ENCODE assay signal across 32 cellular contexts in the genomic region with DNA sequence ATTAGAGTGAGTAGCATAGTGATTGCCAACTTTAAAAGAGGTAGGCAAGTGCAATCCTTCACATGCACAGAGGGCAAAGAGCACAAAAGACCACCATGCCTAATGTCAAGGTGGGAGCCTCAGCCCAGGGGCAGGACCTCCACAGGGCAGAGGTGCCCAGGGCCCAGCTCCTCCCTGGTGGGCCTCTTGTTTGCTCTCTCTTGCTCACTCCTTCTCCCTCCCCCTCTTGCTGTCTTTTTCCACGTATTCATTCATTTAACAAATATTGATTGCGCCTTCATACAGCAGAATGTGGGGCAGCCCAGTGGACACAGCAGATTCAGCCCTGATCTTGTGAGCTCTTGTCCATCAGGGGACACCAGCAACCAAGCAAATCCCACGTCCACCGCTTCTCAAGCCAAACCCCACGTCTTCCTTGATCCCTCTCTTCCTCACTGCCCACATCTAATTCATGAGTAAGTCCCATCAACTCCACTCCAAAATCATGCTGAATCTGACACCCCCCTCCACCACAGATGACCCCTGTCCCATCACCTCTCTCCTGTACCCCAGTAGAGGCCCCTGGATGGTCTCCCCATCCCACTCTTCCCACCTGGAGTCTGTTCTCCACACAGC.
"Had no signal": no experiment of that assay in that cellular context is flagged by ENCODE, and none has a peak within 500 bp of the region (broad histone marks: within the 10 kb centered on the region; RNA-seq: fewer than 3 reads in every experiment).

No MANE protein-coding gene starts in this region.

- H3K27ac ChIP-seq: adrenal gland, body of pancreas, epithelial cell of prostate, heart left ventricle, WERI-Rb-1 had no signal

- H3K4me3 Mint-ChIP-seq: activated B cell treated with CpG ODN at 0.5 μM for 24 hours; activated CD8-positive, alpha-beta T cell treated with anti-CD3 and anti-CD28 coated beads for 36 hours; activated naive CD4-positive, alpha-beta T cell treated with anti-CD3 and anti-CD28 coated beads for 36 hours; activated naive CD4-positive, alpha-beta T cell treated with anti-CD3 and anti-CD28 coated beads, Interleukin-2, amount 50 U/mL, for 24 hours; activated naive CD8-positive, alpha-beta T cell treated with anti-CD3 and anti-CD28 coated beads for 36 hours; activated naive CD8-positive, alpha-beta T cell treated with anti-CD3 and anti-CD28 coated beads, Interleukin-2, amount 50 U/mL, for 24 hours; activated T-helper 1 cell treated with anti-CD3 and anti-CD28 coated beads, Interleukin-12 subunit alpha, Interleukin-12 subunit beta, Interleukin-2, Interleukin-4 antibody, amounts not matched to agents 30 ng/mL and 10 ng/mL and 1 ng/mL, durations not matched to agents 14 hours and 24 hours and 36 hours; T-helper 17 cell; T-helper 2 cell treated with Interferon-gamma antibody and Interleukin-4, amounts not matched to agents 5 μg/mL and 100 μg/mL, for 36 hours had no signal

- H3K36me3 ChIP-seq: adrenal gland, heart left ventricle, WERI-Rb-1 had no signal

- H3K4me3 ChIP-seq: adrenal gland, body of pancreas, heart left ventricle had no signal

- H3K9me3 Mint-ChIP-seq: activated B cell treated with CpG ODN at 0.5 μM for 24 hours; activated CD8-positive, alpha-beta T cell treated with anti-CD3 and anti-CD28 coated beads for 36 hours; activated naive CD4-positive, alpha-beta T cell treated with anti-CD3 and anti-CD28 coated beads, Interleukin-2, amount 50 U/mL, for 24 hours; activated naive CD8-positive, alpha-beta T cell treated with anti-CD3 and anti-CD28 coated beads for 36 hours; activated naive CD8-positive, alpha-beta T cell treated with anti-CD3 and anti-CD28 coated beads, Interleukin-2, amount 50 U/mL, for 24 hours; activated T-helper 2 cell treated with anti-CD3 and anti-CD28 coated beads, Interferon-gamma antibody, Interleukin-2, Interleukin-4, amounts not matched to agents 10 μg/mL and 5 μg/mL and 100 μg/mL, durations not matched to agents 14 hours and 24 hours and 36 hours; T-helper 2 cell treated with Interferon-gamma antibody and Interleukin-4, amounts not matched to agents 5 μg/mL and 100 μg/mL, for 36 hours had no signal

- H3K27ac Mint-ChIP-seq: activated B cell treated with CpG ODN at 0.5 μM for 24 hours; activated CD8-positive, alpha-beta T cell treated with anti-CD3 and anti-CD28 coated beads for 36 hours; activated naive CD4-positive, alpha-beta T cell treated with anti-CD3 and anti-CD28 coated beads for 36 hours; activated naive CD4-positive, alpha-beta T cell treated with anti-CD3 and anti-CD28 coated beads, Interleukin-2, amount 50 U/mL, for 24 hours; activated naive CD8-positive, alpha-beta T cell treated with anti-CD3 and anti-CD28 coated beads for 36 hours; activated naive CD8-positive, alpha-beta T cell treated with anti-CD3 and anti-CD28 coated beads, Interleukin-2, amount 50 U/mL, for 24 hours; activated T-helper 1 cell treated with anti-CD3 and anti-CD28 coated beads, Interleukin-12 subunit alpha, Interleukin-12 subunit beta, Interleukin-2, Interleukin-4 antibody, amounts not matched to agents 30 ng/mL and 10 ng/mL and 1 ng/mL, durations not matched to agents 14 hours and 24 hours and 36 hours; activated T-helper 2 cell treated with anti-CD3 and anti-CD28 coated beads, Interferon-gamma antibody, Interleukin-2, Interleukin-4, amounts not matched to agents 10 μg/mL and 5 μg/mL and 100 μg/mL, durations not matched to agents 14 hours and 24 hours and 36 hours; T-helper 17 cell; T-helper 2 cell treated with Interferon-gamma antibody and Interleukin-4, amounts not matched to agents 5 μg/mL and 100 μg/mL, for 36 hours had no signal

- ATAC-seq: activated CD4-positive, CD25-positive, alpha-beta regulatory T cell treated with anti-CD3 and anti-CD28 coated beads, Interleukin-2, amount 50 U/mL, for 24 hours; activated CD8-positive, alpha-beta T cell treated with anti-CD3 and anti-CD28 coated beads for 36 hours; activated naive CD8-positive, alpha-beta T cell treated with anti-CD3 and anti-CD28 coated beads, Interleukin-2, amount 50 U/mL, for 24 hours; body of pancreas; heart left ventricle; T-helper 17 cell had no signal

- H3K4me1 Mint-ChIP-seq: activated B cell treated with CpG ODN at 0.5 μM for 24 hours; activated naive CD4-positive, alpha-beta T cell treated with anti-CD3 and anti-CD28 coated beads, Interleukin-2, amount 50 U/mL, for 24 hours; activated naive CD8-positive, alpha-beta T cell treated with anti-CD3 and anti-CD28 coated beads for 36 hours; activated naive CD8-positive, alpha-beta T cell treated with anti-CD3 and anti-CD28 coated beads, Interleukin-2, amount 50 U/mL, for 24 hours had no signal

- H3K36me3 Mint-ChIP-seq: activated naive CD4-positive, alpha-beta T cell treated with anti-CD3 and anti-CD28 coated beads, Interleukin-2, amount 50 U/mL, for 24 hours; activated naive CD8-positive, alpha-beta T cell treated with anti-CD3 and anti-CD28 coated beads for 36 hours had no signal

- H3K27me3 ChIP-seq: adrenal gland, body of pancreas had no signal

- H3K4me1 ChIP-seq: adrenal gland, body of pancreas, heart left ventricle had no signal

- DNase-seq: activated B cell treated with CpG ODN at 0.5 μM for 24 hours; activated CD4-positive, alpha-beta T cell treated with anti-CD3 and anti-CD28 coated beads for 48 hours; activated CD4-positive, alpha-beta T cell treated with anti-CD3 and anti-CD28 coated beads, Interleukin-2, amount 50 U/mL, for 1 hour; activated CD4-positive, alpha-beta T cell treated with anti-CD3 and anti-CD28 coated beads, Interleukin-2, amount 50 U/mL, for 48 hours; activated CD8-positive, alpha-beta T cell treated with anti-CD3 and anti-CD28 coated beads for 36 hours; activated effector memory CD4-positive, alpha-beta T cell treated with anti-CD3 and anti-CD28 coated beads, Interleukin-2, amount 50 U/mL, for 16 hours; activated naive CD4-positive, alpha-beta T cell treated with anti-CD3 and anti-CD28 coated beads for 36 hours; activated naive CD8-positive, alpha-beta T cell treated with anti-CD3 and anti-CD28 coated beads for 36 hours; activated naive CD8-positive, alpha-beta T cell treated with anti-CD3 and anti-CD28 coated beads, Interleukin-2, amount 50 U/mL, for 24 hours; activated T-cell treated with anti-CD3 and anti-CD28 coated beads, Interleukin-2, amount 50 U/mL, for 1 hour; activated T-cell treated with anti-CD3 and anti-CD28 coated beads, Interleukin-2, amount 50 U/mL, for 48 hours; amygdala; aorta; body of pancreas; caudate nucleus; cortex of kidney; dermis blood vessel endothelial cell; effector CD8-positive, alpha-beta T cell; foreskin fibroblast; glutamatergic neuron; T-helper 1 cell; T-helper 17 cell; T1000; WERI-Rb-1 had no signal

- H3K9me3 ChIP-seq: adrenal gland, body of pancreas, heart left ventricle had no signal
